Comparison of ENCODE assay signal across 11 cellular contexts in genomic region chrX:147913570-147913969, GRCh38. TPM values are rescaled to one million over a fixed set of nuclear protein-coding genes. Genes with fewer than 3 reads are reported as not detected.
A peak's percentile ranks its signal among the peaks of the same experiment; 100 is the strongest.
DNase-seq lines count a peak whose midpoint lies in the region; ATAC-seq, FAIRE-seq and TF ChIP-seq lines count a peak whose summit lies in the region.
"Had no signal": no experiment of that assay in that cellular context is flagged by ENCODE, and none has a peak within 500 bp of the region (broad histone marks: within the 10 kb centered on the region; RNA-seq: fewer than 3 reads in every experiment).

No MANE protein-coding gene starts in this region.

- dilution Hi-C loops in endothelial cell of umbilical vein (cut with MboI; ENCODE audit: extremely low pct_ligation_motif_present, low sequenced_read_pairs): no loop called here

- H2BK120ac ChIP-seq in trophoblast cell (ENCODE audit: insufficient read depth, low read length, poor library complexity): no peak overlapping the region

- H3K27me3 ChIP-seq in GM23248 (replicated peaks; ENCODE audit: insufficient read depth): no peaks in the 10 kb centered on the region
- H3K27me3 ChIP-seq in Panc1 (ENCODE audit: control insufficient read depth, insufficient read depth, low read length): no peaks in the 10 kb centered on the region
- no peaks in the 10 kb centered on the region for H3K27me3 ChIP-seq in endothelial cell of umbilical vein (ENCODE audit: control insufficient read depth in 2 of 2, insufficient read depth in 2 of 2, low read length in 2 of 2)
- H3K27me3 ChIP-seq in trophoblast cell (ENCODE audit: insufficient read depth, low read length): no peaks in the 10 kb centered on the region
- H3K27me3 ChIP-seq: upper lobe of left lung had no signal

- in situ Hi-C loops in GM23248 (cut with MboI): no loop called here
- in situ Hi-C loops in Panc1 (cut with HindIII; ENCODE audit: low pct_unique_long_range_greater_than_20kb, low sequenced_read_pairs): no loop called here

- no peak for TF ChIP-seq POLR2A in endothelial cell of umbilical vein (IDR thresholded peaks at IDR 0.05; ENCODE audit: low read depth, low read length)
- TF ChIP-seq POLR2A in lower leg skin (IDR thresholded peaks at IDR 0.05): no peak

- no peak overlapping the region for H4K8ac ChIP-seq in trophoblast cell (ENCODE audit: low read depth, low read length)

- H2BK5ac ChIP-seq in trophoblast cell (ENCODE audit: low read depth, low read length, poor library complexity): no peak overlapping the region

- H2AFZ ChIP-seq in GM23248: no peak overlapping the region
- no peak overlapping the region for H2AFZ ChIP-seq in endothelial cell of umbilical vein (ENCODE audit: low read depth, low read length)
- H2AFZ ChIP-seq in trophoblast cell (ENCODE audit: insufficient read depth, low read length, poor library complexity): no peak overlapping the region

- TF ChIP-seq CTCF in Panc1 (IDR thresholded peaks at IDR 0.05) (no peak), endothelial cell of umbilical vein (IDR thresholded peaks at IDR 0.05; ENCODE audit: extremely low read depth in 1 of 2, insufficient read depth in 1 of 2, low read depth in 1 of 2, low read length in 2 of 2) (no peak), lower leg skin (IDR thresholded peaks at IDR 0.05) (no peak), D721Med (IDR thresholded peaks at IDR 0.05; ENCODE audit: insufficient read depth, missing control alignments) (no peak)

- no peak overlapping the region for H3K4ac ChIP-seq in trophoblast cell (ENCODE audit: low read depth, low read length)

- no peak overlapping the region for H4K91ac ChIP-seq in trophoblast cell (ENCODE audit: low read depth, low read length)

- FAIRE-seq in endothelial cell of umbilical vein (lab: Jason Lieb, UNC): no peak
- FAIRE-seq in D721Med (lab: Jason Lieb, UNC): no peak

- H3K23ac ChIP-seq in trophoblast cell (ENCODE audit: low read length): no peak overlapping the region

- H3K9me3 ChIP-seq in GM23248 (ENCODE audit: low read depth) (no peaks in the 10 kb centered on the region), Panc1 (ENCODE audit: control insufficient read depth, insufficient read depth, low read depth, low read length) (no peaks in the 10 kb centered on the region), endothelial cell of umbilical vein (replicated peaks; ENCODE audit: control insufficient read depth, insufficient read depth, low read length) (no peaks in the 10 kb centered on the region), trophoblast cell (ENCODE audit: insufficient read depth, low read depth, low read length) (no peaks in the 10 kb centered on the region)
- H3K9me3 ChIP-seq: upper lobe of left lung had no signal

- H3K79me1 ChIP-seq in trophoblast cell (ENCODE audit: low read length): peaks cover 5% of the 10 kb centered on the region

- CTCF ChIA-PET in Panc1 (lab: Charles Lee) (no interaction called here), endothelial cell of umbilical vein (lab: Charles Lee) (no interaction called here)

- no peaks in the 10 kb centered on the region for H3K9me1 ChIP-seq in endothelial cell of umbilical vein (replicated peaks; ENCODE audit: control insufficient read depth, extremely low read depth, insufficient read depth, low read length)

- no peak overlapping the region for H2AK5ac ChIP-seq in trophoblast cell (ENCODE audit: low read length)

- POLR2A ChIA-PET in Panc1 (lab: Charles Lee): no interaction called here
- POLR2A ChIA-PET in endothelial cell of umbilical vein (lab: Charles Lee): no interaction called here

- peak overlapping the region; percentile 91 for H3K9ac ChIP-seq in GM23248
- H3K9ac ChIP-seq in endothelial cell of umbilical vein (replicated peaks; ENCODE audit: extremely low read depth, insufficient read depth, low read length): peak overlapping the region; percentile 75
- H3K9ac ChIP-seq in trophoblast cell (ENCODE audit: low read length): no peak overlapping the region

- 68 to 80% methylated on average over 6 of the region's 6 CpGs for WGBS in GM23248 (ENCODE audit: low coverage in 1 of 2, low lambda C conversion rate in 2 of 2, missing lambda C conversion rate in 2 of 2), 2 experiments
- WGBS in trophoblast cell (ENCODE audit: extremely low coverage, insufficient coverage, insufficient read length): no CpG with 5 or more reads among the region's 6 CpGs
- 63 to 71% methylated on average over 6 of the region's 6 CpGs for WGBS in lower leg skin, 2 donors

- H3K27ac ChIP-seq in GM23248: no peak overlapping the region
- H3K27ac ChIP-seq in Panc1 (ENCODE audit: low read length): peak overlapping the region; percentile 87
- no peak overlapping the region for H3K27ac ChIP-seq in endothelial cell of umbilical vein (ENCODE audit: insufficient read depth, low read depth, low read length)
- no peak overlapping the region for H3K27ac ChIP-seq in trophoblast cell (ENCODE audit: low read depth, low read length)

- peak overlapping the region; percentile 93 for H3K4me2 ChIP-seq in GM23248 (ENCODE audit: unreplicated experiment)
- H3K4me2 ChIP-seq in endothelial cell of umbilical vein (ENCODE audit: insufficient read depth, low read length): peak overlapping the region; percentile 90
- peak overlapping the region; percentile 58 for H3K4me2 ChIP-seq in trophoblast cell (ENCODE audit: low read length)

- H3K18ac ChIP-seq in trophoblast cell (ENCODE audit: low read length): no peak overlapping the region

- DNase-seq in GM23248: no peak
- DNase-seq in Panc1 (ENCODE audit: low read depth, low spot score): no peak
- no peak for DNase-seq in endothelial cell of umbilical vein (ENCODE audit: low read depth, low spot score)
- DNase-seq in trophoblast cell: no peak
- DNase-seq in lower leg skin (ENCODE audit: low spot score in 2 of 2): no peak
- DNase-seq in D721Med (ENCODE audit: insufficient read length, low spot score): no peak
- DNase-seq in DMS53 (lab: John Stamatoyannopoulos, UW): no peak
- no peak for DNase-seq in AG20443 (ENCODE audit: low spot score)
- DNase-seq: effector CD8-positive, alpha-beta T cell; NCI-H146; upper lobe of left lung had no signal

- BruUV-seq in Panc1 (replicated peaks; lab: Mats Ljungman, UMichigan): no TSS peak
- BruUV-seq in endothelial cell of umbilical vein (replicated peaks; lab: Mats Ljungman, UMichigan): no TSS peak

- H3K79me2 ChIP-seq in GM23248 (ENCODE audit: insufficient read depth) (peaks cover 64% of the 10 kb centered on the region), endothelial cell of umbilical vein (ENCODE audit: control insufficient read depth, insufficient read depth, low read length) (peaks cover 54% of the 10 kb centered on the region), trophoblast cell (ENCODE audit: control insufficient read depth, insufficient read depth, low read length, poor library complexity) (peaks cover 10% of the 10 kb centered on the region)

- H3K9me2 ChIP-seq in GM23248 (ENCODE audit: insufficient read depth): no peaks in the 10 kb centered on the region

- no peak overlapping the region for H3K14ac ChIP-seq in trophoblast cell (ENCODE audit: low read length)

- H3K36me3 ChIP-seq in GM23248 (ENCODE audit: low read depth) (no peaks in the 10 kb centered on the region), Panc1 (ENCODE audit: control insufficient read depth, insufficient read depth, low read length) (no peaks in the 10 kb centered on the region), endothelial cell of umbilical vein (ENCODE audit: control insufficient read depth in 2 of 2, extremely low read depth in 1 of 2, insufficient read depth in 2 of 2, low read length in 2 of 2) (no peaks in the 10 kb centered on the region), trophoblast cell (ENCODE audit: control insufficient read depth in 1 of 2, insufficient read depth in 2 of 2, low read length in 2 of 2) (no peaks in the 10 kb centered on the region)
- H3K36me3 ChIP-seq: upper lobe of left lung had no signal

- H4K12ac ChIP-seq in trophoblast cell (ENCODE audit: low read depth, low read length): no peak overlapping the region

- H3K4me1 ChIP-seq in GM23248 (ENCODE audit: insufficient read depth): peaks cover 15% of the 10 kb centered on the region; the same call in 1 of the 2 replicates
- peaks cover 29% of the 10 kb centered on the region for H3K4me1 ChIP-seq in Panc1 (ENCODE audit: control insufficient read depth, insufficient read depth, low read length)
- H3K4me1 ChIP-seq in endothelial cell of umbilical vein (ENCODE audit: control insufficient read depth, extremely low read depth, insufficient read depth, low read length): peaks cover 22% of the 10 kb centered on the region
- H3K4me1 ChIP-seq in trophoblast cell (ENCODE audit: control insufficient read depth in 1 of 2, insufficient read depth in 2 of 2, low read length in 2 of 2): no peaks in the 10 kb centered on the region

- H3K4me3 ChIP-seq in GM23248 (peak overlapping the region; percentile 92), Panc1 (ENCODE audit: low read depth in 2 of 2, low read length in 2 of 2) (peak overlapping the region; percentile 87 to 88; a peak in 3 of 4 replicates), endothelial cell of umbilical vein (replicated peaks in 1 of 3; ENCODE audit: insufficient read depth in 1 of 3, low read depth in 1 of 3, low read length in 3 of 3) (peak overlapping the region in 1 of 3 experiments; percentile 88), trophoblast cell (ENCODE audit: low read depth, low read length) (no peak overlapping the region), lower leg skin (ENCODE audit: low read depth, poor library complexity, severe bottlenecking) (no peak overlapping the region)

- peaks cover 3% of the 10 kb centered on the region for H4K20me1 ChIP-seq in GM23248 (ENCODE audit: insufficient read depth)
- peaks cover 5% of the 10 kb centered on the region for H4K20me1 ChIP-seq in endothelial cell of umbilical vein (replicated peaks; ENCODE audit: control insufficient read depth, extremely low read depth, insufficient read depth, low read length)

- intact Hi-C loops in Panc1 (cut with micrococcal nuclease; ENCODE audit: unreplicated experiment) (no loop called here), endothelial cell of umbilical vein (cut with micrococcal nuclease) (loop anchor here (10.0 kb wide), 1 partner anchor 1621 kb away; no protein-coding TSS in a partner anchor), lower leg skin (cut with DNase I; ENCODE audit: low total_unique reads) (no loop called here)

- peaks cover 5% of the 10 kb centered on the region; the same call in 1 of the 2 replicates for H3F3A ChIP-seq in GM23248 (ENCODE audit: insufficient read depth)

- no peak for ATAC-seq in Panc1

- no peak overlapping the region for H2BK12ac ChIP-seq in trophoblast cell (ENCODE audit: low read length)

RNA-seq across cellular contexts. Expression of gene FMR1, which starts 1.9 kb away (rescaled TPM):
- total RNA-seq in GM23248 (2014; rRNA removed; shearing (Covaris generic)): 14.7 and 24.9 TPM in 2 replicates
- polyA plus RNA-seq in GM23248 (2016; fragmentation: Nextera tagmentation; extraction: Ambion mirVana) (6.8 TPM in 2 replicates), endothelial cell of umbilical vein (5.8 and 8.8 TPM in 2 replicates)
- total RNA-seq in Panc1 (2021; ENCODE audit: unreplicated experiment) (68.9 TPM), endothelial cell of umbilical vein (33.3 and 36.4 TPM in 2 replicates), lower leg skin (10 to 100 TPM; 20.9 to 37.0 (median 26.3) TPM)
- 47.6 TPM for polyA plus RNA-seq in Panc1 (2012; ENCODE audit: insufficient read length)
- 9.6 and 11.2 TPM in 2 replicates for polyA plus RNA-seq in endothelial cell of umbilical vein (2011; cell fraction: cytosol; rRNA removed)
- polyA plus RNA-seq in endothelial cell of umbilical vein (2011; cell fraction: nucleus; rRNA removed): 47.5 and 57.2 TPM in 2 replicates
- polyA plus RNA-seq in endothelial cell of umbilical vein (2012): 21.3 and 27.2 TPM in 2 replicates
- 11.0 and 20.4 TPM in 2 replicates for polyA minus RNA-seq in endothelial cell of umbilical vein
- 31.0 TPM for polyA minus RNA-seq in endothelial cell of umbilical vein (2011; cell fraction: cytosol; rRNA and poly(A)+ RNA removed)
- 36.6 and 46.5 TPM in 2 replicates for polyA minus RNA-seq in endothelial cell of umbilical vein (2011; cell fraction: nucleus; rRNA and poly(A)+ RNA removed)
- 75.8 and 77.2 TPM in 2 replicates for polyA plus RNA-seq in trophoblast cell (2013)

Comparison
In these comparisons a context has a peak if more than half of its experiments do, and no peak if none do; other contexts are left out.
1. H3K4me3 ChIP-seq: peak in GM23248 (single experiment) and Panc1 (2 of 2); none in trophoblast cell (single experiment) and lower leg skin (single experiment).
2. Peak in every context shown above with its lines, with median percentiles within 50 percentile points of each other: H3K4me2 ChIP-seq.